In the genomic region with DNA sequence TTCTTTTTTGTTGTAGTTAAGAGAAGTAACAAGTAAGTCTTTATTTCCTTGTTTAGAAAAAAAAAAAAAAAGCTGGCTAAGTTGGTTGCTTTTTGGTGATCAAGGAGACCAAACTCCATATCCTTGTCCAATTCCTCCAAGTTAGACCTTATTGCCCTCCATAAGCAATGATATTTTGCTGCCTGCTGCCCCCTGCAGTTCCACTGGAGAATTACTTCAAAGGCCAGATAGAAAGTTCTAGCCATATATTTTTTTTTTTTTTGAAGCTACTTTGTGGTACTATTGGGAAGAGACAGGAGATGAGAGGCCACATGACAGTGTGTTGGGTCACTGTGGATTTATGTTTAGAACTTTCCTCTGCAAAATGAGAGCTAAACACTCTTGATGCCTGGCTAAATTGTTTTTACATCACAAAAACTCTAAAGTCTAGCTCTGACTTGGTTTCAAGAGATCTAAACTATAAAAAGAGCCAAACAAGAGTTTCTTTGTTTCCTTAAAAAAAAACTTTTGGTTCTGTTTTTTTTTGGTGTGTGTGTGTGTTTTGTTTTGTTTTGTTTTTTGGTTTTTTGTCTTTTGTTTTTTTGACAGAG, we compare ENCODE assay signal across 8 cellular contexts.
DNase-seq lines count a peak whose midpoint lies in the region; ATAC-seq and TF ChIP-seq lines count a peak whose summit lies in the region.

No MANE protein-coding gene starts in this region.

- TF ChIP-seq CTCF in NB4 (IDR thresholded peaks at IDR 0.05; ENCODE audit: low read depth, low read length) (peak; percentile 80), gastrocnemius medialis (IDR thresholded peaks at IDR 0.05 in 4 of 5, conservative IDR thresholded peaks at IDR 0.05 in 1 of 5) (peak in 4 of 5 experiments; percentile 12 to 44 (median 26))

- no peaks in the 10 kb centered on the region for H3K36me3 ChIP-seq in gastrocnemius medialis

- intact Hi-C loops in gastrocnemius medialis (cut with DNase I; ENCODE audit: low total_unique reads), result no loop called here

- H3K9me3 ChIP-seq in gastrocnemius medialis, result no peaks in the 10 kb centered on the region

- peak; percentile 24 to 40 for DNase-seq in activated CD4-positive, alpha-beta T cell treated with anti-CD3 and anti-CD28 coated beads for 24 hours (ENCODE audit: low read depth in 2 of 2)
- no peak for DNase-seq in activated CD4-positive, alpha-beta T cell treated with anti-CD3 and anti-CD28 coated beads for 1 hour
- DNase-seq in NB4 (ENCODE audit: low read depth) (peak; percentile 67), foreskin melanocyte (peak; percentile 80), gastrocnemius medialis (peak in 1 of 2 donors; percentile 24), cerebellum (ENCODE audit: low spot score) (no peak)
- DNase-seq in activated CD8-positive, alpha-beta memory T cell treated with anti-CD3 and anti-CD28 coated beads, Interleukin-2, amount 50 U/mL, for 4 hours, result peak; percentile 27

- no peak overlapping the region for H3K27ac ChIP-seq in gastrocnemius medialis

- in situ Hi-C loops in gastrocnemius medialis (cut with MboI; ENCODE audit: low sequenced_read_pairs in 4 of 4), result no loop called here

- no peak for ATAC-seq in gastrocnemius medialis
- ATAC-seq in GM21381 (IDR thresholded peaks at IDR 0.05; ENCODE audit: unreplicated experiment), result no peak

- TF ChIP-seq POLR2A in NB4 (IDR thresholded peaks at IDR 0.05; ENCODE audit: extremely low read depth, insufficient read length) (no peak), gastrocnemius medialis (IDR thresholded peaks at IDR 0.05) (no peak)

- H3K4me1 ChIP-seq in gastrocnemius medialis, result no peaks in the 10 kb centered on the region

- H3K27me3 ChIP-seq in gastrocnemius medialis, result no peaks in the 10 kb centered on the region

- H3K4me3 ChIP-seq in NB4 (ENCODE audit: low read depth, low read length) (no peak overlapping the region), gastrocnemius medialis (no peak overlapping the region)

Comparison
In these comparisons a context has a peak if more than half of its experiments do, and no peak if none do; other contexts are left out.
1. DNase-seq: peak in activated CD4-positive, alpha-beta T cell treated with anti-CD3 and anti-CD28 coated beads for 24 hours (2 of 2), NB4 (single experiment), activated CD8-positive, alpha-beta memory T cell treated with anti-CD3 and anti-CD28 coated beads, Interleukin-2, amount 50 U/mL, for 4 hours (single experiment) and foreskin melanocyte (single experiment); none in activated CD4-positive, alpha-beta T cell treated with anti-CD3 and anti-CD28 coated beads for 1 hour (single experiment) and cerebellum (single experiment).